ENCODE assay signal across 8 cellular contexts in the genomic region with DNA sequence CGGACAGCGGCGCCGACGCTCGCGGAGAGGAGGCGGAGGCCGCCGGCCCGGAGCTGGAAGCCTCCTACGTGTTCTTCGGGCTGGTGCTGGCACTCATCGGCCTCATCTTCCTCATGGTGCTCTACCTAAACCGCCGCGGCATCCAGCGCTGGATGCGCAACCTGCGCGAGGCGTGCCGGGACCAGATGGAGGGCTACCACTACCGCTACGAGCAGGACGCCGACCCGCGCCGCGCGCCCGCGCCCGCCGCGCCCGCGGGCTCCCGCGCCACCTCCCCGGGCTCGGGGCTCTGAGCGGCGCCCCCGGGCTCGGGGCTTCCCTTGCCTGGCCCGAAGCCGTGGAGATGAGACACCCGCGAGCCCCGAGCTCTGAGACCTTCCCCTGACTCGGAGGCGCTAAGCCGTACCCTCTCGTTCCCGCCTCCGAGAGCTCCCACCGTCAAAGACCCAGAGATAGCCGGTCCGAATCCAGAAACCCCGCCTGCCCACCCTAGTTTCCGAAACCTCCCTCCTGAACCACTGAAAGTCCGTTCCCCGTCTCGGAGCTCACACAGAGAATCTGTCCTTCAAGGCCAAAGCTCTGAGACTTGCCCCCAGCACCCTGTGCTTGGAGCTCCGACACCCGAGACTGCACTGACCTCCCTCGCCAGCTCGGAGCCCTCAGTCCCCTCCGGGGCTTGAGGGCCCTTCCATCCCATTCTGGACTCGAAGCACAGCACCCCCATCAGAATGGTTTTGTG. TPM values are rescaled to one million over a fixed set of nuclear protein-coding genes. Genes with fewer than 3 reads are reported as not detected.
DNase-seq lines count a peak whose midpoint lies in the region; ATAC-seq and TF ChIP-seq lines count a peak whose summit lies in the region.

No MANE protein-coding gene starts in this region.

- H3K27me3 ChIP-seq in BE2C, result peaks cover 6% of the 10 kb centered on the region

- H3K4me1 ChIP-seq in BE2C, result peaks cover 4% of the 10 kb centered on the region; the same call in 1 of the 2 replicates

- no peaks in the 10 kb centered on the region for H3K36me3 Mint-ChIP-seq in brain
- peaks cover 0 to 3% (median 0%) of the 10 kb centered on the region in 3 donors for H3K36me3 Mint-ChIP-seq in naive thymus-derived CD8-positive, alpha-beta T cell

- peak; percentile 19 for ATAC-seq in HG02840 (IDR thresholded peaks at IDR 0.05; ENCODE audit: low FRiP score, unreplicated experiment)
- ATAC-seq in naive thymus-derived CD8-positive, alpha-beta T cell, result peak; percentile 54 to 57

- H3K27me3 Mint-ChIP-seq in brain, result peaks cover 75% of the 10 kb centered on the region
- H3K27me3 Mint-ChIP-seq in naive thymus-derived CD8-positive, alpha-beta T cell, result peaks cover 17 to 52% (median 40%) of the 10 kb centered on the region in 5 donors

- POLR2A ChIA-PET in naive thymus-derived CD8-positive, alpha-beta T cell (lab: Charles Lee), result interaction anchor here (0.6 to 2.9 kb wide), 7 partner anchors 19 to 102 kb away, joined by 3 to 15 read pairs (median 9); no protein-coding TSS in a partner anchor

- H3K4me3 Mint-ChIP-seq in brain, result peak overlapping the region; percentile 83 to 87 (median 84)
- H3K4me3 Mint-ChIP-seq in naive thymus-derived CD8-positive, alpha-beta T cell, result peak overlapping the region; percentile 71 to 84 (median 80)

- H3K4me3 ChIP-seq in BE2C (ENCODE audit: low read depth, low read length), result peak overlapping the region; percentile 61

- peaks cover 18% of the 10 kb centered on the region for H3K4me1 Mint-ChIP-seq in brain
- H3K4me1 Mint-ChIP-seq in naive thymus-derived CD8-positive, alpha-beta T cell, result peaks cover 3 to 15% (median 10%) of the 10 kb centered on the region in 4 donors

- peak overlapping the region in 3 of 5 experiments; percentile 28 to 72 (median 70) for H3K27ac Mint-ChIP-seq in brain
- H3K27ac Mint-ChIP-seq in naive thymus-derived CD8-positive, alpha-beta T cell, result peak overlapping the region in 3 of 10 donors; percentile 37 to 78 (median 64)

- H3K9me3 ChIP-seq in BE2C, result no peaks in the 10 kb centered on the region

- H3K36me3 ChIP-seq in BE2C, result peaks cover 2% of the 10 kb centered on the region; the same call in 1 of the 2 replicates

- peaks cover 0 to 5% (median 0%) of the 10 kb centered on the region in 5 experiments for H3K9me3 Mint-ChIP-seq in brain
- no peaks in the 10 kb centered on the region for H3K9me3 Mint-ChIP-seq in naive thymus-derived CD8-positive, alpha-beta T cell

- DNase-seq in BE2C, result no peak
- no peak for DNase-seq in naive thymus-derived CD8-positive, alpha-beta T cell
- DNase-seq in HUDEP-2 (lab: John Stamatoyannopoulos, UW; ENCODE audit: unreplicated experiment in 76 of 76), result no peak
- no peak for DNase-seq in D341Med (ENCODE audit: low spot score)
- DNase-seq in NCI-H1105 (lab: John Stamatoyannopoulos, UW), result no peak
- DNase-seq in kidney tubule cell (ENCODE audit: low spot score), result no peak

- TF ChIP-seq CTCF in BE2C (IDR thresholded peaks at IDR 0.05; ENCODE audit: low read depth, low read length) (no peak), brain (conservative IDR thresholded peaks at IDR 0.05) (peak in 1 of 2 experiments; percentile 22)

RNA-seq across cellular contexts. Expression of a gene that starts 1.5 kb away (rescaled TPM):
- 47.4 TPM for polyA plus RNA-seq in BE2C (2012; ENCODE audit: insufficient read depth, insufficient read length, low read depth)
- 3.0 TPM for polyA plus RNA-seq in brain (ENCODE audit: insufficient read depth, low read depth, low replicate concordance)
- total RNA-seq in naive thymus-derived CD8-positive, alpha-beta T cell, result under 1 TPM; 0.16 TPM
- polyA plus RNA-seq in naive thymus-derived CD8-positive, alpha-beta T cell, result under 1 TPM; 0.09 to 0.24 (median 0.12) TPM
